In the genomic region with DNA sequence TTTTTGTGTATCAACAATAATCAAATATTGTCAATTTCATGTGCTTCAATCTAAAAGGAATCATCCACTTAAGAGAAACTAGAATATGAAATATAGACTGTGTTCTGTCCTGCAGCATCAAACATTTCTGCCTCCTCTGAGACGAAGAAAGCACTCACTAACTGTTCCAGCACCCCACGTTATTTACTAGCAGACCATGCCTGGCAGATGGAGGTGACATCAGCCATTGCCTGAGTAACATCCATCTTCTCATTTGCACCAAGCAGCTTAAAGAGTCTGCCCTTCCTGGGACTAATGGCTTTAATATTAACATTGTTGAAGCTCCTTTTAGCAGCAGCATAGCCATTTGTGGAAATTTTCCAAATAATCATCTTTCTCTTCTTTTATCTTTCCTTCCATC, we compare ENCODE assay signal across 20 cellular contexts. TPM values are rescaled to one million over a fixed set of nuclear protein-coding genes. Genes with fewer than 3 reads are reported as not detected.
DNase-seq lines count a peak whose midpoint lies in the region; ATAC-seq, FAIRE-seq and TF ChIP-seq lines count a peak whose summit lies in the region.
"Had no signal": no experiment of that assay in that cellular context is flagged by ENCODE, and none has a peak within 500 bp of the region (broad histone marks: within the 10 kb centered on the region; RNA-seq: fewer than 3 reads in every experiment).

No MANE protein-coding gene starts in this region.

- H3K79me2 ChIP-seq in PC-3 (ENCODE audit: low read length) = no peaks in the 10 kb centered on the region

- H3K36me3 ChIP-seq in tibial nerve = no peaks in the 10 kb centered on the region
- H3K36me3 ChIP-seq in PC-3 (ENCODE audit: low read depth, low read length) = no peaks in the 10 kb centered on the region
- H3K36me3 ChIP-seq: BE2C, SJSA1 had no signal

- no peak overlapping the region for H3K9ac ChIP-seq in PC-3 (ENCODE audit: low read length)

- H3K4me1 ChIP-seq in tibial nerve (no peaks in the 10 kb centered on the region), PC-3 (ENCODE audit: insufficient read depth, low read length) (no peaks in the 10 kb centered on the region)
- H3K4me1 ChIP-seq: BE2C, SJSA1 had no signal

- POLR2A ChIA-PET in PC-3 (lab: Charles Lee; ENCODE audit: unreplicated experiment) = no interaction called here

- H3K9me3 ChIP-seq in tibial nerve = no peaks in the 10 kb centered on the region
- no peaks in the 10 kb centered on the region for H3K9me3 ChIP-seq in PC-3 (ENCODE audit: low read length)
- H3K9me3 ChIP-seq: BE2C, SJSA1 had no signal

- no peak for TF ChIP-seq POLR2A in tibial nerve (IDR thresholded peaks at IDR 0.05)

- in situ Hi-C loops in G401 (cut with HindIII; ENCODE audit: low sequenced_read_pairs) = no loop called here

- no peak overlapping the region for H3K4me2 ChIP-seq in PC-3 (ENCODE audit: low read length)

- H4K20me1 ChIP-seq in PC-3 (ENCODE audit: low read length) = no peaks in the 10 kb centered on the region

- H3F3A ChIP-seq in PC-3 (ENCODE audit: low read length, unreplicated experiment) = no peaks in the 10 kb centered on the region

- FAIRE-seq in islet of Langerhans (lab: Jason Lieb, UNC) = peak; percentile 38

- 54 to 59% methylated on average over 2 of the region's 2 CpGs for WGBS in tibial nerve, 2 donors

- intact Hi-C loops in PC-3 (cut with micrococcal nuclease) = no loop called here

- TF ChIP-seq CTCF in tibial nerve (IDR thresholded peaks at IDR 0.05) (no peak), PC-3 (conservative IDR thresholded peaks at IDR 0.05; ENCODE audit: low read depth, low read length) (no peak)

- BruUV-seq in PC-3 (replicated peaks; lab: Mats Ljungman, UMichigan) = no TSS peak

- H3K4me3 ChIP-seq in tibial nerve (no peak overlapping the region), PC-3 (ENCODE audit: low read length) (no peak overlapping the region)
- H3K4me3 ChIP-seq: SJSA1 had no signal

- H3K27me3 ChIP-seq in tibial nerve (peaks cover 0 to 25% of the 10 kb centered on the region in 2 donors), PC-3 (ENCODE audit: low read length) (peaks cover 62% of the 10 kb centered on the region)
- H3K27me3 ChIP-seq: BE2C, SJSA1 had no signal

- H3K27ac ChIP-seq in tibial nerve (no peak overlapping the region), PC-3 (ENCODE audit: low read length) (no peak overlapping the region)
- H3K27ac ChIP-seq: 22Rv1, HL-60, SJSA1 had no signal

- DNase-seq in NCI-H524 (lab: John Stamatoyannopoulos, UW) = peak; percentile 11 to 49
- no peak for DNase-seq in NCI-H524 treated with DMSO at 0.1 percent for 48 hours (lab: John Stamatoyannopoulos, UW)
- DNase-seq in G401 (ENCODE audit: low spot score) = peak; percentile 75
- peak; percentile 68 for DNase-seq in NCI-H2171 treated with DMSO at 0.1 percent for 48 hours (lab: John Stamatoyannopoulos, UW)
- DNase-seq in tibial nerve (ENCODE audit: low spot score in 2 of 2) = no peak
- DNase-seq in PC-3 = no peak
- DNase-seq: BE2C; CD8-positive, alpha-beta memory T cell; GOT3; HCEC 1CT; NCI-H1092 treated with DMSO at 0.1 percent for 48 hours; NCI-H1436; NCI-H1930; NCI-H2107; NCI-H446 treated with DMSO at 0.1 percent for 48 hours had no signal

- TF ChIP-seq EP300 in tibial nerve (IDR thresholded peaks at IDR 0.05) = no peak

- no peak overlapping the region for H2AFZ ChIP-seq in PC-3 (ENCODE audit: low read length)

- CTCF ChIA-PET in PC-3 (lab: Charles Lee) = no interaction called here

- ATAC-seq in PC-3 (no peak), HG02852 (IDR thresholded peaks at IDR 0.05; ENCODE audit: unreplicated experiment) (no peak)

- no peaks in the 10 kb centered on the region for H3K9me2 ChIP-seq in PC-3 (replicated peaks; ENCODE audit: low read length)

RNA-seq across cellular contexts. Expression of a gene that starts 25.7 kb away (rescaled TPM):
- not detected in 2 replicates for total RNA-seq in G401 (2014; rRNA removed; shearing (Covaris generic))
- total RNA-seq in tibial nerve (not detected), PC-3 (2014; rRNA removed) (not detected in 2 replicates)
- total RNA-seq: SJSA1 had no signal

Comparison
In these comparisons a context has a peak if more than half of its experiments do, and no peak if none do; other contexts are left out.
1. DNase-seq: peak in NCI-H524 (2 of 2), G401 (single experiment) and NCI-H2171 treated with DMSO at 0.1 percent for 48 hours (single experiment); none in NCI-H524 treated with DMSO at 0.1 percent for 48 hours (single experiment), tibial nerve (0 of 2) and PC-3 (single experiment).